Comparison of ENCODE assay signal across 9 cellular contexts in the genomic region with DNA sequence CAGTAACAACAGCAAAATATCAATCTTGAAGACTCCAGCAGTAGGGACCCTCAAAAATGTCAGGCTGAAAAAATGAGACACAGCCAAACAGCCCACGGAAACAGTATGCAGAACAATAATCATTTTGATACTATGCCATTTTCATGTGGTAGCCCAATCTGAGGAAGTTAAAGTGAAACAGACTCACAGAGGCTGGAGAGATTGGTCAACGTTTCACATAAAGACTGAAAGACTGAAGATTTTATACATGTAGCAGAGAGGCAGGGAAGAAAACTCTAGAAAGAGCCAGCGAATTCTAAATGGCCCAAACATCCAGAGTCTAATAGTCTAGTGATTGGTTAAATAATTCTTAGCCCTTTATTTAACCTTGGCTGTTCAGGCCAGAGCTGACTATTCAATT. TPM values are rescaled to one million over a fixed set of nuclear protein-coding genes. Genes with fewer than 3 reads are reported as not detected.
DNase-seq lines count a peak whose midpoint lies in the region; ATAC-seq, FAIRE-seq and TF ChIP-seq lines count a peak whose summit lies in the region.
"Had no signal": no experiment of that assay in that cellular context is flagged by ENCODE, and none has a peak within 500 bp of the region (broad histone marks: within the 10 kb centered on the region; RNA-seq: fewer than 3 reads in every experiment).

No MANE protein-coding gene starts in this region.

- FAIRE-seq in urothelium cell line (lab: Jason Lieb, UNC) = no peak

- intact Hi-C loops in activated B cell treated with CpG ODN at 0.5 μM for 24 hours (cut with micrococcal nuclease) (loop anchor here (1.0 to 2.0 kb wide), 3 partner anchors 35 to 50 kb away; partner anchors contain the start of gene MAML2), sigmoid colon (cut with DNase I) (no loop called here)

- H3K4me1 ChIP-seq in mucosa of rectum (ENCODE audit: control insufficient read depth in 2 of 2, insufficient read depth in 2 of 2, low read length in 2 of 2) = peaks cover 16 to 44% of the 10 kb centered on the region in 2 donors
- peaks cover 0 to 25% (median 19%) of the 10 kb centered on the region in 4 donors for H3K4me1 ChIP-seq in sigmoid colon
- H3K4me1 ChIP-seq: gastrocnemius medialis had no signal

- H3K36me3 ChIP-seq in mucosa of rectum (ENCODE audit: control insufficient read depth in 2 of 2, insufficient read depth in 2 of 2, low read length in 2 of 2) (no peaks in the 10 kb centered on the region), sigmoid colon (no peaks in the 10 kb centered on the region)
- H3K36me3 ChIP-seq: gastrocnemius medialis had no signal

- peak overlapping the region; percentile 62 for H3K4me3 Mint-ChIP-seq in activated B cell treated with CpG ODN at 0.5 μM for 24 hours

- no peak overlapping the region for H3K9ac ChIP-seq in mucosa of rectum (ENCODE audit: low read depth in 1 of 2, low read length in 2 of 2)

- H3K27ac ChIP-seq in mucosa of rectum (ENCODE audit: low read depth in 2 of 2, low read length in 2 of 2) (peak overlapping the region; percentile 12 to 41), sigmoid colon (peak overlapping the region in 2 of 4 donors; percentile 35 to 50)

- H3K27me3 Mint-ChIP-seq in activated B cell treated with CpG ODN at 0.5 μM for 24 hours = no peaks in the 10 kb centered on the region

- H3K4me1 Mint-ChIP-seq in activated B cell treated with CpG ODN at 0.5 μM for 24 hours = peaks cover 32% of the 10 kb centered on the region

- H3K9me3 ChIP-seq in mucosa of rectum (ENCODE audit: control insufficient read depth in 2 of 2, low read length in 2 of 2) (no peaks in the 10 kb centered on the region), sigmoid colon (no peaks in the 10 kb centered on the region)
- H3K9me3 ChIP-seq: gastrocnemius medialis had no signal

- DNase-seq in activated B cell treated with CpG ODN at 0.5 μM for 24 hours = no peak
- DNase-seq in NCI-H146 (lab: John Stamatoyannopoulos, UW) = no peak
- no peak for DNase-seq in sigmoid colon
- no peak for DNase-seq in iPS-NIHi7 (ENCODE audit: extremely low spot score)
- DNase-seq in urothelium cell line (ENCODE audit: low spot score) = no peak
- DNase-seq: gastrocnemius medialis had no signal

- no peak overlapping the region for H3K4me3 ChIP-seq in mucosa of rectum (ENCODE audit: low read length in 2 of 2)
- H3K4me3 ChIP-seq in sigmoid colon = no peak overlapping the region

- POLR2A ChIA-PET in activated B cell treated with CpG ODN at 0.5 μM for 24 hours (lab: Charles Lee) = interaction anchor here (0.7 to 1.7 kb wide), 4 partner anchors 46 to 50 kb away, joined by 3 to 6 read pairs (median 4); partner anchors contain the start of gene MAML2

- TF ChIP-seq EP300 in sigmoid colon (IDR thresholded peaks at IDR 0.05) = no peak

- CTCF ChIA-PET in activated B cell treated with CpG ODN at 0.5 μM for 24 hours (lab: Charles Lee) = interaction anchor here (0.9 to 1.3 kb wide), 2 partner anchors 18 to 50 kb away, joined by 3 to 6 read pairs; partner anchors contain the start of gene MAML2

- H3K27me3 ChIP-seq in mucosa of rectum (ENCODE audit: control insufficient read depth in 2 of 2, insufficient read depth in 2 of 2, low read length in 2 of 2) = no peaks in the 10 kb centered on the region
- no peaks in the 10 kb centered on the region for H3K27me3 ChIP-seq in sigmoid colon
- H3K27me3 ChIP-seq: gastrocnemius medialis had no signal

- TF ChIP-seq POLR2A in sigmoid colon (IDR thresholded peaks at IDR 0.05) = no peak

- TF ChIP-seq CTCF in activated B cell treated with CpG ODN at 0.5 μM for 24 hours (IDR thresholded peaks at IDR 0.05) (no peak), sigmoid colon (IDR thresholded peaks at IDR 0.05) (no peak)

- WGBS in sigmoid colon, 2 donors = 17 to 26% methylated on average over 3 of the region's 3 CpGs

- H3K9me3 Mint-ChIP-seq in activated B cell treated with CpG ODN at 0.5 μM for 24 hours = no peaks in the 10 kb centered on the region

- ATAC-seq in GM18907 (IDR thresholded peaks at IDR 0.05; ENCODE audit: unreplicated experiment) (peak; percentile 84), HG02763 (IDR thresholded peaks at IDR 0.05; ENCODE audit: unreplicated experiment) (peak; percentile 83), activated B cell treated with CpG ODN at 0.5 μM for 24 hours (ENCODE audit: low read depth) (peak; percentile 93)

- H3K27ac Mint-ChIP-seq in activated B cell treated with CpG ODN at 0.5 μM for 24 hours = peak overlapping the region; percentile 61

- peaks cover 8% of the 10 kb centered on the region for H3K36me3 Mint-ChIP-seq in activated B cell treated with CpG ODN at 0.5 μM for 24 hours (ENCODE audit: low read depth)

RNA-seq across cellular contexts. Expression of gene MAML2, which starts 49.4 kb away (rescaled TPM):
- 20.9 and 24.8 TPM in 2 replicates for total RNA-seq in activated B cell treated with CpG ODN at 0.5 μM for 24 hours
- total RNA-seq in sigmoid colon = 10 to 100 TPM; 11.8 to 20.7 (median 17.9) TPM
- polyA plus RNA-seq in sigmoid colon = 1 to 10 TPM; 2.8 to 7.1 (median 4.2) TPM
